8 cellular contexts compared by ENCODE assay signal in genomic region chr14:29798078-29798477, GRCh38.
"Had no signal": no experiment of that assay in that cellular context is flagged by ENCODE, and none has a peak within 500 bp of the region (broad histone marks: within the 10 kb centered on the region; RNA-seq: fewer than 3 reads in every experiment).

No MANE protein-coding gene starts in this region.

- H3K4me3 Mint-ChIP-seq: IgD-negative memory B cell had no signal

- H3K27me3 Mint-ChIP-seq: IgD-negative memory B cell had no signal

- ATAC-seq: HepG2, K562 had no signal

- H3K27ac Mint-ChIP-seq: IgD-negative memory B cell had no signal

- DNase-seq: IMR-90, KBM-7, KG1 had no signal

- H3K4me2 ChIP-seq: KMS-11 had no signal

- H3K27ac ChIP-seq: HL-60, KMS-11 had no signal

- H3K4me3 ChIP-seq: K562 had no signal
